35 cellular contexts compared by ENCODE assay signal in genomic region chr6:165905744-165906143, GRCh38.
"Had no signal": no experiment of that assay in that cellular context is flagged by ENCODE, and none has a peak within 500 bp of the region (broad histone marks: within the 10 kb centered on the region; RNA-seq: fewer than 3 reads in every experiment).

No MANE protein-coding gene starts in this region.

- H3K4me1 ChIP-seq: adrenal gland, ascending aorta, body of pancreas, breast epithelium had no signal

- H3K36me3 ChIP-seq: adrenal gland, ascending aorta, brain microvascular endothelial cell, breast epithelium, cardiac muscle cell had no signal

- DNase-seq: activated effector memory CD4-positive, alpha-beta T cell treated with anti-CD3 and anti-CD28 coated beads, Interleukin-2, amount 50 U/mL, for 16 hours; activated effector memory CD4-positive, alpha-beta T cell treated with Interleukin-2 at 50 U/mL for 16 hours; activated gamma-delta T cell; activated gamma-delta T cell treated with Interleukin-2 at 50 U/mL for 16 hours; activated naive CD4-positive, alpha-beta T cell; activated naive CD4-positive, alpha-beta T cell treated with anti-CD3 and anti-CD28 coated beads for 36 hours; activated naive CD4-positive, alpha-beta T cell treated with anti-CD3 and anti-CD28 coated beads, Interleukin-2, amount 10 ng/mL, durations not matched to agents 7 days and 5 days; activated naive CD4-positive, alpha-beta T cell treated with anti-CD3 and anti-CD28 coated beads, Interleukin-2, amount 50 U/mL, for 16 hours; activated naive CD4-positive, alpha-beta T cell treated with Interleukin-2 at 50 U/mL for 16 hours; activated naive CD8-positive, alpha-beta T cell treated with anti-CD3 and anti-CD28 coated beads for 36 hours; activated naive CD8-positive, alpha-beta T cell treated with anti-CD3 and anti-CD28 coated beads, Interleukin-2, amount 10 ng/mL, durations not matched to agents 7 days and 5 days; activated naive CD8-positive, alpha-beta T cell treated with anti-CD3 and anti-CD28 coated beads, Interleukin-2, amount 50 U/mL, for 24 hours; activated T-cell treated with anti-CD3 and anti-CD28 coated beads for 4 hours; activated T-cell treated with anti-CD3 and anti-CD28 coated beads, Interleukin-2, amount 50 U/mL, for 1 hour; activated T-cell treated with anti-CD3 and anti-CD28 coated beads, Interleukin-2, amount 50 U/mL, for 24 hours; activated T-cell treated with anti-CD3 and anti-CD28 coated beads, Interleukin-2, amount 50 U/mL, for 4 hours; activated T-cell treated with anti-CD3 and anti-CD28 coated beads, Interleukin-2, amount 50 U/mL, for 48 hours; activated T-cell treated with anti-CD3 and anti-CD28 coated beads, Interleukin-2, amount 50 U/mL, for 72 hours; adrenal gland; amniotic stem cell; amygdala; anterior cingulate cortex; aorta; body of pancreas; brain microvascular endothelial cell; caudate nucleus; central memory CD4-positive, alpha-beta T cell; cerebellar nuclear complex had no signal

- ATAC-seq: activated naive CD4-positive, alpha-beta T cell treated with anti-CD3 and anti-CD28 coated beads, Interleukin-2, amount 50 U/mL, for 72 hours; activated naive CD8-positive, alpha-beta T cell treated with anti-CD3 and anti-CD28 coated beads, Interleukin-2, amount 50 U/mL, for 24 hours; activated T-cell treated with anti-CD3 and anti-CD28 coated beads, Interleukin-2, amount 50 U/mL, for 4 hours; activated T-cell treated with anti-CD3 and anti-CD28 coated beads, Interleukin-2, amount 50 U/mL, for 72 hours; activated T-helper 17 cell treated with anti-CD3 and anti-CD28 coated beads, Interleukin-2, amount 50 U/mL, for 72 hours; body of pancreas had no signal

- H3K9me3 ChIP-seq: adrenal gland, ascending aorta, body of pancreas, breast epithelium had no signal

- FAIRE-seq: astrocyte, bronchial epithelial cell had no signal

- H3K27me3 ChIP-seq: adrenal gland, ascending aorta, body of pancreas, brain microvascular endothelial cell, breast epithelium, cardiac muscle cell had no signal

- H3K4me3 ChIP-seq: adrenal gland, ascending aorta, body of pancreas, breast epithelium, cardiac muscle cell had no signal

- H3K27ac ChIP-seq: adrenal gland, ascending aorta, body of pancreas, brain microvascular endothelial cell, breast epithelium, cardiac muscle cell had no signal
